Comparison of ENCODE assay signal across 18 cellular contexts in genomic region chr22:33002035-33002434, GRCh38. TPM values are rescaled to one million over a fixed set of nuclear protein-coding genes. Genes with fewer than 3 reads are reported as not detected.
DNase-seq lines count a peak whose midpoint lies in the region; ATAC-seq, FAIRE-seq and TF ChIP-seq lines count a peak whose summit lies in the region.
"Had no signal": no experiment of that assay in that cellular context is flagged by ENCODE, and none has a peak within 500 bp of the region (broad histone marks: within the 10 kb centered on the region; RNA-seq: fewer than 3 reads in every experiment).

No MANE protein-coding gene starts in this region.

- H3K27ac ChIP-seq in RWPE1 (peak overlapping the region; percentile 41; the same call in 1 of the 2 replicates), foreskin keratinocyte (no peak overlapping the region)
- H3K27ac ChIP-seq: BLaER1 treated with 17β-estradiol and CSF1 and Interleukin-3, amounts not matched to agents 10 nM and 100 nM; GM23248 had no signal

- no peak overlapping the region for H3K4me3 ChIP-seq in bronchial epithelial cell (ENCODE audit: low read depth, low read length)
- H3K4me3 ChIP-seq: BLaER1 treated with 17β-estradiol and CSF1 and Interleukin-3, amounts not matched to agents 10 nM and 100 nM; GM12878; GM23248; HAP-1 had no signal

- no peaks in the 10 kb centered on the region for H3K36me3 ChIP-seq in bronchial epithelial cell (ENCODE audit: control insufficient read depth, insufficient read depth, low read length)

- H3K27me3 ChIP-seq in bronchial epithelial cell (ENCODE audit: control insufficient read depth, insufficient read depth, low read length) (no peaks in the 10 kb centered on the region), foreskin keratinocyte (no peaks in the 10 kb centered on the region)
- H3K27me3 ChIP-seq: BLaER1 treated with 17β-estradiol and CSF1 and Interleukin-3, amounts not matched to agents 10 nM and 100 nM had no signal

- DNase-seq in RWPE1 (ENCODE audit: low spot score) (peak; percentile 58), bronchial epithelial cell (ENCODE audit: low read depth) (peak; percentile 95), foreskin keratinocyte (peak; percentile 84 to 93), osteocyte (ENCODE audit: extremely low spot score, unreplicated experiment) (peak; percentile 27), mucosa of gallbladder (ENCODE audit: low spot score) (no peak), NCI-H2196 (lab: John Stamatoyannopoulos, UW; ENCODE audit: unreplicated experiment) (no peak), MV-4-11 (lab: John Stamatoyannopoulos, UW) (no peak)
- DNase-seq: Calu3; CD8-positive, alpha-beta T cell; DMS79 treated with DMSO at 0.1 percent for 48 hours; GM23248 had no signal

- no peak for FAIRE-seq in bronchial epithelial cell (lab: Jason Lieb, UNC)
- FAIRE-seq: GM12878, GM19239 had no signal

- ATAC-seq in foreskin keratinocyte = peak; percentile 88
- ATAC-seq: CD8-positive, alpha-beta T cell; GM12878 had no signal

- peaks cover 13% of the 10 kb centered on the region for H3K27me3 Mint-ChIP-seq in osteocyte (ENCODE audit: unreplicated experiment)

- POLR2A ChIA-PET in RWPE1 (lab: Yijun Ruan, JAX; ENCODE audit: low non-redundant PET) = no interaction called here

- no peaks in the 10 kb centered on the region for H3K9me3 Mint-ChIP-seq in osteocyte (ENCODE audit: unreplicated experiment)
- H3K9me3 Mint-ChIP-seq: CD8-positive, alpha-beta T cell had no signal

- peaks cover 19% of the 10 kb centered on the region for H3K4me1 ChIP-seq in foreskin keratinocyte

- no peak overlapping the region for H3K4me3 Mint-ChIP-seq in osteocyte (ENCODE audit: unreplicated experiment)
- H3K4me3 Mint-ChIP-seq: B cell; CD8-positive, alpha-beta T cell had no signal

- CTCF ChIA-PET in RWPE1 (lab: Yijun Ruan, JAX) = interaction anchor here (0.6 kb wide), 1 partner anchor 921 kb away, joined by 4 read pairs; no protein-coding TSS in a partner anchor

- H3K36me3 Mint-ChIP-seq in osteocyte (ENCODE audit: unreplicated experiment) = no peaks in the 10 kb centered on the region
- H3K36me3 Mint-ChIP-seq: CD8-positive, alpha-beta T cell had no signal

- no peaks in the 10 kb centered on the region for H3K4me1 Mint-ChIP-seq in osteocyte (ENCODE audit: unreplicated experiment)

- no peak for TF ChIP-seq CTCF in RWPE1 (conservative IDR thresholded peaks at IDR 0.05; ENCODE audit: low read depth)
- no peak for TF ChIP-seq CTCF in bronchial epithelial cell (IDR thresholded peaks at IDR 0.05; ENCODE audit: insufficient read depth, low read length, severe bottlenecking)
- TF ChIP-seq CTCF in foreskin keratinocyte (conservative IDR thresholded peaks at IDR 0.05) = no peak
- no peak for TF ChIP-seq CTCF in osteocyte (IDR thresholded peaks at IDR 0.05)

- no peak overlapping the region for H3K27ac Mint-ChIP-seq in osteocyte (ENCODE audit: unreplicated experiment)
- H3K27ac Mint-ChIP-seq: B cell; CD8-positive, alpha-beta T cell had no signal

RNA-seq across cellular contexts. Expression of gene SYN3, which starts 56.1 kb away (rescaled TPM):
- 0.53 TPM in 1 of 2 replicates, not detected in the other for total RNA-seq in bronchial epithelial cell
- not detected in 2 replicates for total RNA-seq in foreskin keratinocyte
- not detected in 2 replicates for polyA plus RNA-seq in foreskin keratinocyte
- not detected in 2 replicates for total RNA-seq in osteocyte
- 0.46 TPM for total RNA-seq in mucosa of gallbladder
- total RNA-seq: Calu3; CD8-positive, alpha-beta T cell; G401; GM12878; GM23248; HT1080 had no signal
- polyA plus RNA-seq: GM12878 had no signal

Comparison
In these comparisons a context has a peak if more than half of its experiments do, and no peak if none do; other contexts are left out.
1. DNase-seq: peak in RWPE1 (single experiment), bronchial epithelial cell (single experiment), foreskin keratinocyte (2 of 2) and osteocyte (single experiment); none in mucosa of gallbladder (single experiment), NCI-H2196 (single experiment) and MV-4-11 (single experiment).